ENCODE assay signal across 26 cellular contexts in the genomic region with DNA sequence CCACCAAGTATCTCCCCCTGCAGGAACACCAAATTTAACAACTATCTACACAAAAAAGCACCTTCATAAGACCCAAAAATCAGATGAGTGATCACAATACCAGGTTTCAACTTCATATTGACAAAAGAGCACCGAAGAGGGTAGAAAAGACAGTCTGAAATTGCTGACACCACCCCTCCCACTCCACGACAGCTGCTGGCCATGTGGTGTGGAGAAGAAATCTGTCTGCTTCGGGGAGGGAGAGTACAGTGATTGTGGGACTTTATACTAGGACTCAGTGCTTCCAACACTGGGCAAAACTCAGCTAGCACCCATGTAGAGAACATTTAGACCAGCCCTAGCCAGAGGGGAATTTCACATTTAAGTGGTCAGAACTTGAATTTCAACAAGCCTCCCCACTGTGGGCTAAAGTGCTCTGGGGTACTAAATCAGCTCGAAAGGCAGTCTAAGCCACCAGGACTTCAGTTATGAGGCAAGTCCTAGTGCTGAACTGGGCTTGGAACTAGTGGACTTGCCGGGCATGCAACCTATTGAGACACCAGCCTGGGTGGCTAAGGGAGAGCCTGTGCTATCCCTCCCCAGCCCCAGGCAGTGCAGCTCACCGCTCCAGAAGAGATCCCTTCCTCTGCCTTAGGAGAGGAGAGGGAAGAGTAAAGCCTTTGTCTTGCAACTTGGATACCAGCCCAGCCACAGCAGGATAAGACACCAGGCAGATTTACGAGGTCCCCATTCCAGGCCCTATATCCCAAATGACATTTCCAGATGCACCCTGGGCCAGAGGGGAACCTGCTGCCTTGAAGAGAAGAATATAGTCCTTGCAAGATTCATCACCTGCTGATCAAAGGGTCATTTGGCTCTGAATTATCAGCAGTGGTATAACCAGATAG. TPM values are rescaled to one million over a fixed set of nuclear protein-coding genes. Genes with fewer than 3 reads are reported as not detected.
DNase-seq lines count a peak whose midpoint lies in the region; ATAC-seq and TF ChIP-seq lines count a peak whose summit lies in the region.
"Had no signal": no experiment of that assay in that cellular context is flagged by ENCODE, and none has a peak within 500 bp of the region (broad histone marks: within the 10 kb centered on the region; RNA-seq: fewer than 3 reads in every experiment).

No MANE protein-coding gene starts in this region.

- H3K4me1 Mint-ChIP-seq in nephron progenitor cell, result peaks cover 11% of the 10 kb centered on the region
- H3K4me1 Mint-ChIP-seq: neural crest cell had no signal

- H3K27ac Mint-ChIP-seq in nephron progenitor cell, result peak overlapping the region; percentile 75
- H3K27ac Mint-ChIP-seq: activated CD8-positive, alpha-beta T cell treated with anti-CD3 and anti-CD28 coated beads, Interleukin-2, amount 10 ng/mL, durations not matched to agents 7 days and 5 days; activated T-cell treated with anti-CD3 and anti-CD28 coated beads, Interleukin-2, amount 50 U/mL, for 24 hours; mesothelial cell of epicardium had no signal

- H3K27ac ChIP-seq in VCaP, result peak overlapping the region; percentile 77
- H3K27ac ChIP-seq: ascending aorta, psoas muscle, skin epidermis, tibial artery had no signal

- CTCF ChIA-PET in HEK293T (lab: Yijun Ruan, JAX), result no interaction called here

- H3K9me3 Mint-ChIP-seq in nephron progenitor cell, result peaks cover 10% of the 10 kb centered on the region
- H3K9me3 Mint-ChIP-seq: activated T-cell treated with anti-CD3 and anti-CD28 coated beads, Interleukin-2, amount 50 U/mL, for 24 hours; neural crest cell had no signal

- intact Hi-C loops in cardiac septum (cut with DNase I), result no loop called here

- no peak overlapping the region for H3K4me3 Mint-ChIP-seq in nephron progenitor cell
- H3K4me3 Mint-ChIP-seq: activated CD8-positive, alpha-beta T cell treated with anti-CD3 and anti-CD28 coated beads, Interleukin-2, amount 10 ng/mL, durations not matched to agents 7 days and 5 days; activated T-cell treated with anti-CD3 and anti-CD28 coated beads, Interleukin-2, amount 50 U/mL, for 24 hours; mesothelial cell of epicardium; neural crest cell had no signal

- POLR2A ChIA-PET in HEK293T (lab: Yijun Ruan, JAX), result no interaction called here

- TF ChIP-seq CTCF in VCaP (conservative IDR thresholded peaks at IDR 0.05) (no peak), nephron progenitor cell (IDR thresholded peaks at IDR 0.05) (no peak)

- ATAC-seq in GM19452 (IDR thresholded peaks at IDR 0.05; ENCODE audit: unreplicated experiment), result no peak
- ATAC-seq: activated CD8-positive, alpha-beta T cell treated with anti-CD3 and anti-CD28 coated beads, Interleukin-2, amount 10 ng/mL, durations not matched to agents 7 days and 5 days; left lobe of liver; psoas muscle; SK-N-SH treated with all-trans-retinoic acid at 6 μM for 48 hours had no signal

- no peaks in the 10 kb centered on the region for H3K27me3 Mint-ChIP-seq in nephron progenitor cell (ENCODE audit: low read depth, poor library complexity)

- DNase-seq in COLO829 (ENCODE audit: low spot score) (peak; percentile 55), HEK293T (ENCODE audit: extremely low spot score) (no peak), nephron progenitor cell (no peak), OCI-M1 (lab: John Stamatoyannopoulos, UW) (no peak), GF-D8 (lab: John Stamatoyannopoulos, UW) (no peak), cardiac septum (ENCODE audit: low spot score) (no peak)
- DNase-seq: activated CD4-positive, CD25-positive, alpha-beta regulatory T cell; activated CD8-positive, alpha-beta T cell treated with anti-CD3 and anti-CD28 coated beads, Interleukin-2, amount 10 ng/mL, durations not matched to agents 7 days and 5 days; activated naive CD4-positive, alpha-beta T cell treated with Interleukin-2 at 50 U/mL for 16 hours; activated T-cell treated with anti-CD3 and anti-CD28 coated beads, Interleukin-2, amount 50 U/mL, for 24 hours; effector CD8-positive, alpha-beta T cell; MG63; NCI-H226; psoas muscle; stimulated activated naive CD4-positive, alpha-beta T cell treated with Interleukin-2 at 50 U/mL for 16 hours; tibial artery had no signal

- no peaks in the 10 kb centered on the region for H3K36me3 Mint-ChIP-seq in nephron progenitor cell (ENCODE audit: low read depth)

TF ChIP-seq in HEK293T, 16 proteins besides CTCF, POLR2A, EP300 and RAD21:
- TF ChIP-seq PKNOX1 (IDR thresholded peaks at IDR 0.05), result peak; percentile 68
- TF ChIP-seq ZNF384 (IDR thresholded peaks at IDR 0.05), result no peak
- peak; percentile 89 for TF ChIP-seq L3MBTL2 (conservative IDR thresholded peaks at IDR 0.05)

RNA-seq across cellular contexts. Expression of gene POU1F1, which starts 44.6 kb away (rescaled TPM):
- total RNA-seq in cardiac septum, result not detected
- total RNA-seq: activated CD8-positive, alpha-beta T cell treated with anti-CD3 and anti-CD28 coated beads, Interleukin-2, amount 10 ng/mL, durations not matched to agents 7 days and 5 days; ascending aorta; cerebellum; fibroblast of lung; left lobe of liver; mesothelial cell of epicardium; neural crest cell; psoas muscle had no signal
